In genomic region chr4:107037188-107037587, GRCh38 we compare ENCODE assay signal across 8 cellular contexts. TPM values are rescaled to one million over a fixed set of nuclear protein-coding genes. Genes with fewer than 3 reads are reported as not detected.
DNase-seq lines count a peak whose midpoint lies in the region; ATAC-seq and TF ChIP-seq lines count a peak whose summit lies in the region.

No MANE protein-coding gene starts in this region.

- peaks cover 3 to 23% of the 10 kb centered on the region in 2 donors for H3K4me1 ChIP-seq in thyroid gland

- H3K9me3 ChIP-seq in thyroid gland: no peaks in the 10 kb centered on the region

- DNase-seq in Daoy (ENCODE audit: low read depth) (peak; percentile 44), HT1080 (ENCODE audit: low read depth) (peak; percentile 25), left kidney (ENCODE audit: low read depth, low spot score) (peak; percentile 77), thyroid gland (peak; percentile 19 to 29), SHP77 treated with DMSO at 0.1 percent for 48 hours (lab: John Stamatoyannopoulos, UW) (no peak)

- peak overlapping the region in 2 of 5 experiments; percentile 38 to 47 for H3K27ac Mint-ChIP-seq in brain

- no peaks in the 10 kb centered on the region for H3K36me3 ChIP-seq in thyroid gland

- WGBS in thyroid gland, 2 donors: 4 to 6% methylated on average over 8 to 10 of the region's 19 CpGs

- H3K27me3 Mint-ChIP-seq in brain: peaks cover 74% of the 10 kb centered on the region

- no peaks in the 10 kb centered on the region for H3K36me3 Mint-ChIP-seq in brain

- H3K9me3 Mint-ChIP-seq in brain: peaks cover 0 to 3% (median 0%) of the 10 kb centered on the region in 5 experiments

- peak overlapping the region; percentile 86 to 94 (median 91) for H3K4me3 Mint-ChIP-seq in brain

- no peak for TF ChIP-seq POLR2A in thyroid gland (IDR thresholded peaks at IDR 0.05)

- peaks cover 36% of the 10 kb centered on the region for H3K4me1 Mint-ChIP-seq in brain

- H3K27me3 ChIP-seq in thyroid gland: peaks cover 7% of the 10 kb centered on the region

- TF ChIP-seq CTCF in brain (conservative IDR thresholded peaks at IDR 0.05): peak; percentile 65 to 78
- peak in 1 of 6 experiments; percentile 39 for TF ChIP-seq CTCF in thyroid gland (IDR thresholded peaks at IDR 0.05)

- H3K4me3 ChIP-seq in thyroid gland (replicated peaks in 1 of 3): no peak overlapping the region

- ATAC-seq in GM21529 (IDR thresholded peaks at IDR 0.05; ENCODE audit: unreplicated experiment) (no peak), HG03097 (IDR thresholded peaks at IDR 0.05; ENCODE audit: low FRiP score, unreplicated experiment) (no peak)

- H3K27ac ChIP-seq in thyroid gland: no peak overlapping the region

- intact Hi-C loops in thyroid gland (cut with DNase I): no loop called here

RNA-seq across cellular contexts. Expression of gene DKK2, which starts 1.1 kb away (rescaled TPM):
- total RNA-seq in Daoy (2014; rRNA removed; shearing (Covaris generic)): 2.7 and 5.5 TPM in 2 replicates
- total RNA-seq in HT1080 (2014; rRNA removed; shearing (Covaris generic)): 0.08 and 0.67 TPM in 2 replicates
- 0.21 and 0.41 TPM in 2 replicates for polyA plus RNA-seq in HT1080 (2015; cell fraction: cytosol; rRNA removed)
- polyA plus RNA-seq in HT1080 (2015; cell fraction: nucleus; rRNA removed): 0.44 and 0.67 TPM in 2 replicates
- polyA plus RNA-seq in brain (ENCODE audit: insufficient read depth, low read depth, low replicate concordance): 0.64 TPM
- total RNA-seq in thyroid gland: 1 to 10 TPM in 2 of 4 donors, under 1 TPM in 2; 0.34 to 1.5 (median 0.77) TPM
